ENCODE assay signal across 17 cellular contexts in the genomic region with DNA sequence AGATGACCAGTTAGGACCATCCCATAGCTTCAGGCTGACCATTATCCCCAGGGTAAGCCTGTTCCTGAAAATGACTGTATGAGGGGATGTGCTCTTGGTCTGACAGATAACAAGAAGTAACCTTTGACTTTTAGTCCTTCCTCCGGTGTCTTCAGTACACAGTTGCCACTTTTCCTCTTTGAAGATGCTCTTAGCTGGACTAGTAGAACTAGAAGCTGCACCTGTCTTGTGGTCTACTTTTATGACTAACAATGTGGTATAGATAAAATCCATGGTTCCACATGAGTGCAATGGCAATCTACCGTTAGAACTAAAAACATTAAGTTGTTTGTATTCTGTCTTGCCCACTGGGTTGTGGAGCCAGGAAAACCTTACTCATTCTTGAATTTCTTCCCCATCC. TPM values are rescaled to one million over a fixed set of nuclear protein-coding genes. Genes with fewer than 3 reads are reported as not detected.
DNase-seq lines count a peak whose midpoint lies in the region; ATAC-seq lines count a peak whose summit lies in the region.
"Had no signal": no experiment of that assay in that cellular context is flagged by ENCODE, and none has a peak within 500 bp of the region (broad histone marks: within the 10 kb centered on the region; RNA-seq: fewer than 3 reads in every experiment).

No MANE protein-coding gene starts in this region.

- H3K4me3 Mint-ChIP-seq in activated T-helper 17 cell treated with anti-CD3 and anti-CD28 coated beads, Interleukin-2, amount 50 U/mL, for 72 hours, result no peak overlapping the region
- H3K4me3 Mint-ChIP-seq: neural progenitor cell had no signal

- no peaks in the 10 kb centered on the region for H3K36me3 Mint-ChIP-seq in activated T-helper 17 cell treated with anti-CD3 and anti-CD28 coated beads, Interleukin-2, amount 50 U/mL, for 72 hours (ENCODE audit: low read depth)
- H3K36me3 Mint-ChIP-seq: neural progenitor cell had no signal

- no peaks in the 10 kb centered on the region for H3K27me3 Mint-ChIP-seq in activated T-helper 17 cell treated with anti-CD3 and anti-CD28 coated beads, Interleukin-2, amount 50 U/mL, for 72 hours

- peak; percentile 3 for DNase-seq in DMS79 (lab: John Stamatoyannopoulos, UW)
- no peak for DNase-seq in globus pallidus (ENCODE audit: low spot score)
- no peak for DNase-seq in NCI-H2029 (lab: John Stamatoyannopoulos, UW)
- DNase-seq in nucleus accumbens (lab: John Stamatoyannopoulos, UW), result no peak
- DNase-seq: activated T-cell treated with anti-CD3 and anti-CD28 coated beads for 4 hours, brain microvascular endothelial cell, GDM1, head of caudate nucleus, left ventricle myocardium inferior, MG63, spleen had no signal

- ATAC-seq in GM18870 (IDR thresholded peaks at IDR 0.05; ENCODE audit: unreplicated experiment) (peak; percentile 54), HG03521 (IDR thresholded peaks at IDR 0.05; ENCODE audit: unreplicated experiment) (peak; percentile 50), HG02642 (IDR thresholded peaks at IDR 0.05; ENCODE audit: poor library complexity, unreplicated experiment) (no peak)
- peak; percentile 65 for ATAC-seq in activated T-helper 17 cell treated with anti-CD3 and anti-CD28 coated beads, Interleukin-2, amount 50 U/mL, for 72 hours (replicated peaks)
- ATAC-seq: Right ventricle myocardium inferior had no signal

- H3K9me3 Mint-ChIP-seq in activated T-helper 17 cell treated with anti-CD3 and anti-CD28 coated beads, Interleukin-2, amount 50 U/mL, for 72 hours, result no peaks in the 10 kb centered on the region
- H3K9me3 Mint-ChIP-seq: neural progenitor cell had no signal

- peaks cover 12% of the 10 kb centered on the region for H3K4me1 Mint-ChIP-seq in activated T-helper 17 cell treated with anti-CD3 and anti-CD28 coated beads, Interleukin-2, amount 50 U/mL, for 72 hours

- no peak overlapping the region for H3K27ac Mint-ChIP-seq in activated T-helper 17 cell treated with anti-CD3 and anti-CD28 coated beads, Interleukin-2, amount 50 U/mL, for 72 hours
- H3K27ac Mint-ChIP-seq: neural progenitor cell had no signal

RNA-seq across cellular contexts. Expression of gene RUBCNL, which starts 5.9 kb away (rescaled TPM):
- total RNA-seq in activated T-helper 17 cell treated with anti-CD3 and anti-CD28 coated beads, Interleukin-2, amount 50 U/mL, for 72 hours, result 1 to 10 TPM in 1 of 2 donors, under 1 TPM in 1; 0.56 to 3.4 TPM
